8 cellular contexts compared by ENCODE assay signal in genomic region chr12:121494093-121494787, GRCh38.
DNase-seq lines count a peak whose midpoint lies in the region; TF ChIP-seq lines count a peak whose summit lies in the region.

No MANE protein-coding gene starts in this region.

- peaks cover 9% of the 10 kb centered on the region for H3K36me3 Mint-ChIP-seq in osteocyte (ENCODE audit: unreplicated experiment)

- TF ChIP-seq POLR2A in erythroblast (IDR thresholded peaks at IDR 0.05; ENCODE audit: low read length) = no peak
- TF ChIP-seq POLR2A in vagina (IDR thresholded peaks at IDR 0.05) = no peak

- DNase-seq in GM10266 (ENCODE audit: extremely low spot score) = peak; percentile 59
- DNase-seq in NCI-H146 (lab: John Stamatoyannopoulos, UW) = peak; percentile 33
- peak; percentile 70 for DNase-seq in activated CD8-positive, alpha-beta memory T cell treated with anti-CD3 and anti-CD28 coated beads, Interleukin-2, amount 50 U/mL, for 4 hours
- DNase-seq in erythroblast (lab: John Stamatoyannopoulos, UW) = peak; percentile 45 to 76
- DNase-seq in osteocyte (ENCODE audit: extremely low spot score, unreplicated experiment) = no peak
- no peak for DNase-seq in vagina (ENCODE audit: extremely low spot score in 2 of 2)
- DNase-seq in GDM1 (lab: John Stamatoyannopoulos, UW) = no peak
- DNase-seq in HuH-7.5 (ENCODE audit: low spot score) = no peak

- no peak overlapping the region for H3K27ac ChIP-seq in vagina

- H3K4me3 ChIP-seq in vagina = no peak overlapping the region

- intact Hi-C loops in vagina (cut with DNase I) = no loop called here

- no peaks in the 10 kb centered on the region for H3K27me3 ChIP-seq in vagina

- no peaks in the 10 kb centered on the region for H3K27me3 Mint-ChIP-seq in osteocyte (ENCODE audit: unreplicated experiment)

- H3K4me1 ChIP-seq in vagina = no peaks in the 10 kb centered on the region

- no peaks in the 10 kb centered on the region for H3K4me1 Mint-ChIP-seq in osteocyte (ENCODE audit: unreplicated experiment)

- TF ChIP-seq CTCF in GM10266 (IDR thresholded peaks at IDR 0.05; ENCODE audit: control insufficient read depth, insufficient read depth, low read depth, missing control alignments) (peak; percentile 79), osteocyte (IDR thresholded peaks at IDR 0.05) (peak; percentile 83), vagina (IDR thresholded peaks at IDR 0.05) (peak; percentile 32 to 61 (median 40))

- H3K9me3 ChIP-seq in vagina = no peaks in the 10 kb centered on the region

- no peak overlapping the region for H3K27ac Mint-ChIP-seq in osteocyte (ENCODE audit: unreplicated experiment)

- H3K9me3 Mint-ChIP-seq in osteocyte (ENCODE audit: unreplicated experiment) = no peaks in the 10 kb centered on the region

- no peak overlapping the region for H3K4me3 Mint-ChIP-seq in osteocyte (ENCODE audit: unreplicated experiment)

- H3K36me3 ChIP-seq in vagina = no peaks in the 10 kb centered on the region

Comparison
In these comparisons a context has a peak if more than half of its experiments do, and no peak if none do; other contexts are left out.
1. DNase-seq: peak in GM10266 (single experiment), NCI-H146 (single experiment), activated CD8-positive, alpha-beta memory T cell treated with anti-CD3 and anti-CD28 coated beads, Interleukin-2, amount 50 U/mL, for 4 hours (single experiment) and erythroblast (2 of 2); none in osteocyte (single experiment), vagina (0 of 2), GDM1 (single experiment) and HuH-7.5 (single experiment).
2. Peak in every context shown above with its lines, with median percentiles within 50 percentile points of each other: CTCF ChIP-seq.